ENCODE assay signal across 1 cellular context in genomic region chr2:85694052-85695025, GRCh38.
TF ChIP-seq lines count a peak whose summit lies in the region.

TSS of gene GNLY (plus strand) at chr2:85694358. CDS start at chr2:85694419, 61 bp downstream.

TF ChIP-seq in SK-N-SH, 30 proteins besides CTCF, POLR2A, EP300 and RAD21:
- no peak for TF ChIP-seq FOXJ3 (CRISPR knock-in tag; IDR thresholded peaks at IDR 0.05)
- no peak for TF ChIP-seq TCF12 (IDR thresholded peaks at IDR 0.05)
- no peak for TF ChIP-seq ZBTB33 (IDR thresholded peaks at IDR 0.05; ENCODE audit: borderline replicate concordance, low read depth)
- TF ChIP-seq MXI1 (IDR thresholded peaks at IDR 0.05; ENCODE audit: low read depth, low read length): no peak
- no peak for TF ChIP-seq USF1 (IDR thresholded peaks at IDR 0.05; ENCODE audit: borderline replicate concordance, low read depth)
- no peak for TF ChIP-seq ELF1 (IDR thresholded peaks at IDR 0.05)
- no peak for TF ChIP-seq RXRA (IDR thresholded peaks at IDR 0.05; ENCODE audit: borderline replicate concordance, low read depth)
- no peak for TF ChIP-seq REST (IDR thresholded peaks at IDR 0.05; ENCODE audit: low read depth, low read length)
- no peak for TF ChIP-seq FOXM1 (IDR thresholded peaks at IDR 0.05; ENCODE audit: low read depth)
- no peak for TF ChIP-seq TEAD4 (IDR thresholded peaks at IDR 0.05; ENCODE audit: borderline replicate concordance, insufficient read depth)
- TF ChIP-seq SIN3A (IDR thresholded peaks at IDR 0.05; ENCODE audit: borderline replicate concordance, low read depth, low read length): no peak
- TF ChIP-seq SMC3 (IDR thresholded peaks at IDR 0.05; ENCODE audit: low read depth, low read length): no peak
- TF ChIP-seq PBX3 (IDR thresholded peaks at IDR 0.05): no peak
- no peak for TF ChIP-seq EZH2phosphoT487 (IDR thresholded peaks at IDR 0.05; ENCODE audit: borderline replicate concordance, low read depth)
- no peak for TF ChIP-seq RFX5 (IDR thresholded peaks at IDR 0.05; ENCODE audit: low read length)
